In genomic region chr2:11248-11941, GRCh38 we compare ENCODE assay signal across 9 cellular contexts. TPM values are rescaled to one million over a fixed set of nuclear protein-coding genes. Genes with fewer than 3 reads are reported as not detected.
DNase-seq lines count a peak whose midpoint lies in the region; ATAC-seq lines count a peak whose summit lies in the region.
"Had no signal": no experiment of that assay in that cellular context is flagged by ENCODE, and none has a peak within 500 bp of the region (broad histone marks: within the 10 kb centered on the region; RNA-seq: fewer than 3 reads in every experiment).

No MANE protein-coding gene starts in this region.

- H3K4me3 ChIP-seq in iPS-11a (ENCODE audit: low read depth, low read length), result peak overlapping the region; percentile 21
- H3K4me3 ChIP-seq: SK-N-MC had no signal

- DNase-seq in SK-MEL-5 (ENCODE audit: low read depth, low spot score), result peak; percentile 50
- peak; percentile 80 to 86 for DNase-seq in activated naive CD4-positive, alpha-beta T cell treated with anti-CD3 and anti-CD28 coated beads, Interleukin-2, amount 50 U/mL, for 72 hours (ENCODE audit: low spot score in 2 of 2)
- peak; percentile 20 to 61 (median 50) for DNase-seq in stimulated activated CD4-positive, alpha-beta T cell treated with anti-CD3 and anti-CD28 coated beads, Interleukin-1b, Interleukin-23, amount 100 ng/mL, for 24 hours (ENCODE audit: low read depth in 4 of 4, low spot score in 1 of 4)
- DNase-seq in cerebellar nuclear complex (lab: John Stamatoyannopoulos, UW), result no peak
- no peak for DNase-seq in NCI-H524 treated with DMSO at 0.1 percent for 48 hours (lab: John Stamatoyannopoulos, UW)

- H3K9me3 Mint-ChIP-seq in activated naive CD4-positive, alpha-beta T cell treated with anti-CD3 and anti-CD28 coated beads, Interleukin-2, amount 50 U/mL, for 72 hours, result peaks cover 0 to 6% of the 10 kb centered on the region in 2 donors

- no peaks in the 10 kb centered on the region for H3K36me3 Mint-ChIP-seq in activated naive CD4-positive, alpha-beta T cell treated with anti-CD3 and anti-CD28 coated beads, Interleukin-2, amount 50 U/mL, for 72 hours

- ATAC-seq in GM19452 (IDR thresholded peaks at IDR 0.05; ENCODE audit: unreplicated experiment) (peak; percentile 46), GM19351 (IDR thresholded peaks at IDR 0.05; ENCODE audit: unreplicated experiment) (no peak)
- peak; percentile 87 to 92 for ATAC-seq in activated naive CD4-positive, alpha-beta T cell treated with anti-CD3 and anti-CD28 coated beads, Interleukin-2, amount 50 U/mL, for 72 hours

- H3K27ac Mint-ChIP-seq in activated naive CD4-positive, alpha-beta T cell treated with anti-CD3 and anti-CD28 coated beads, Interleukin-2, amount 50 U/mL, for 72 hours, result peak overlapping the region in 1 of 2 donors; percentile 60

- in situ Hi-C loops in SK-MEL-5 (cut with HindIII; ENCODE audit: low pct_unique_long_range_greater_than_20kb, low sequenced_read_pairs), result no loop called here

RNA-seq across cellular contexts. Expression of gene FAM110C, which starts 34.9 kb away (rescaled TPM):
- total RNA-seq in SK-MEL-5 (2014; rRNA removed; shearing (Covaris generic)), result 0.18 TPM in 1 of 2 replicates, not detected in the other
- 0.06 TPM in 1 of 2 replicates, not detected in the other for polyA plus RNA-seq in SK-MEL-5 (2015; cell fraction: cytosol; rRNA removed)
- polyA plus RNA-seq in SK-MEL-5 (2015; cell fraction: nucleus; rRNA removed), result 0.10 and 0.39 TPM in 2 replicates
- total RNA-seq in activated naive CD4-positive, alpha-beta T cell treated with anti-CD3 and anti-CD28 coated beads, Interleukin-2, amount 50 U/mL, for 72 hours, result 1 to 10 TPM in 1 of 2 donors, under 1 TPM in 1; 0.48 to 2.1 TPM

Comparison
In these comparisons a context has a peak if more than half of its experiments do, and no peak if none do; other contexts are left out.
1. DNase-seq: peak in SK-MEL-5 (single experiment), activated naive CD4-positive, alpha-beta T cell treated with anti-CD3 and anti-CD28 coated beads, Interleukin-2, amount 50 U/mL, for 72 hours (2 of 2) and stimulated activated CD4-positive, alpha-beta T cell treated with anti-CD3 and anti-CD28 coated beads, Interleukin-1b, Interleukin-23, amount 100 ng/mL, for 24 hours (4 of 4); none in cerebellar nuclear complex (0 of 2) and NCI-H524 treated with DMSO at 0.1 percent for 48 hours (single experiment).